19 cellular contexts compared by ENCODE assay signal in genomic region chr15:50563756-50564155, GRCh38. TPM values are rescaled to one million over a fixed set of nuclear protein-coding genes. Genes with fewer than 3 reads are reported as not detected.
"Had no signal": no experiment of that assay in that cellular context is flagged by ENCODE, and none has a peak within 500 bp of the region (broad histone marks: within the 10 kb centered on the region; RNA-seq: fewer than 3 reads in every experiment).

No MANE protein-coding gene starts in this region.

- H3K4me3 ChIP-seq: coronary artery, hepatocyte, left lung, neural progenitor cell, ovary, sigmoid colon, spleen, tibial nerve, vagina had no signal

- H3K4me3 Mint-ChIP-seq: activated naive CD4-positive, alpha-beta T cell treated with anti-CD3 and anti-CD28 coated beads, Interleukin-2, amount 50 U/mL, for 24 hours; brain; central memory CD8-positive, alpha-beta T cell; neural progenitor cell had no signal

- H3K9me3 Mint-ChIP-seq: activated naive CD4-positive, alpha-beta T cell treated with anti-CD3 and anti-CD28 coated beads, Interleukin-2, amount 50 U/mL, for 24 hours; brain; central memory CD8-positive, alpha-beta T cell; neural progenitor cell had no signal

- H3K4me1 ChIP-seq: left lung, neural progenitor cell, sigmoid colon, spleen, tibial nerve, vagina had no signal

- H3K27ac Mint-ChIP-seq: neural progenitor cell had no signal

- DNase-seq: activated CD4-positive, CD25-positive, alpha-beta regulatory T cell treated with anti-CD3 and anti-CD28 coated beads, Interleukin-2, amount 50 U/mL, for 72 hours; kidney; left lung; ovary; sigmoid colon; spleen; substantia nigra; T1000 had no signal

- H3K27ac ChIP-seq: coronary artery, hepatocyte, neural progenitor cell, ovary, sigmoid colon, tibial nerve, vagina had no signal

- H3K36me3 ChIP-seq: neural progenitor cell, ovary had no signal

- H3K9me3 ChIP-seq: left lung, ovary, sigmoid colon, spleen, tibial nerve, vagina had no signal

- ATAC-seq: esophagus mucosa, left lung had no signal

- H3K4me1 Mint-ChIP-seq: activated naive CD4-positive, alpha-beta T cell treated with anti-CD3 and anti-CD28 coated beads, Interleukin-2, amount 50 U/mL, for 24 hours; brain; neural progenitor cell had no signal

- H3K27me3 Mint-ChIP-seq: activated naive CD4-positive, alpha-beta T cell treated with anti-CD3 and anti-CD28 coated beads, Interleukin-2, amount 50 U/mL, for 24 hours; brain; central memory CD8-positive, alpha-beta T cell had no signal

- H3K27me3 ChIP-seq: hepatocyte, left lung, neural progenitor cell, ovary, sigmoid colon, spleen, tibial nerve, vagina had no signal

RNA-seq across cellular contexts. Expression of gene USP50, which starts 17.3 kb away (rescaled TPM):
- total RNA-seq: esophagus mucosa, hepatocyte, left lung, sigmoid colon, SK-MEL-5, vagina had no signal
- polyA plus RNA-seq: mammary epithelial cell, ovary, sigmoid colon, spleen had no signal
